In genomic region chr7:137045573-137045972, GRCh38 we compare ENCODE assay signal across 27 cellular contexts.
"Had no signal": no experiment of that assay in that cellular context is flagged by ENCODE, and none has a peak within 500 bp of the region (broad histone marks: within the 10 kb centered on the region; RNA-seq: fewer than 3 reads in every experiment).

No MANE protein-coding gene starts in this region.

- H3K27me3 Mint-ChIP-seq: stimulated activated memory B cell treated with anti-CD40 and anti-IgM and Interleukin-4, amounts not matched to agents 10 μg/mL and 1 μg/mL and 100 μg/mL, for 72 hours; stimulated activated naive B cell treated with anti-CD40 and anti-IgM and Interleukin-4, amounts not matched to agents 10 μg/mL and 1 μg/mL and 100 μg/mL, for 72 hours; stimulated activated naive CD8-positive, alpha-beta T cell treated with anti-CD3 and anti-CD28 coated beads, Interleukin-15, amount 100 ng/mL, for 72 hours; stimulated activated naive CD8-positive, alpha-beta T cell treated with anti-CD3 and anti-CD28 coated beads, Interleukin-15, Interleukin-2, amounts not matched to agents 100 ng/mL and 50 ng/mL, for 24 hours; type B pancreatic cell had no signal

- H3K36me3 ChIP-seq: stomach, suprapubic skin, thoracic aorta, thyroid gland, tibial nerve, transverse colon, upper lobe of left lung, upper lobe of right lung, uterus, vagina had no signal

- H3K27me3 ChIP-seq: stomach, suprapubic skin, testis, thyroid gland, tibial nerve, transverse colon, upper lobe of left lung, upper lobe of right lung, uterus, vagina had no signal

- H3K4me3 ChIP-seq: stomach, suprapubic skin, testis, thoracic aorta, thyroid gland, tibial nerve, transverse colon, upper lobe of left lung, upper lobe of right lung, uterus, vagina had no signal

- H3K36me3 Mint-ChIP-seq: stimulated activated effector memory CD8-positive, alpha-beta T cell treated with anti-CD3 and anti-CD28 coated beads, Interleukin-12 subunit alpha, Interleukin-12 subunit beta, amount 100 ng/mL, for 72 hours; stimulated activated memory B cell treated with anti-CD40 and anti-IgM and Interleukin-4, amounts not matched to agents 10 μg/mL and 1 μg/mL and 100 μg/mL, for 72 hours; stimulated activated naive B cell treated with anti-CD40 and anti-IgM and Interleukin-4, amounts not matched to agents 10 μg/mL and 1 μg/mL and 100 μg/mL, for 72 hours; type B pancreatic cell had no signal

- H3K4me1 ChIP-seq: suprapubic skin, testis, thyroid gland, tibial nerve, transverse colon, upper lobe of left lung, upper lobe of right lung, uterus, vagina had no signal

- H3K27ac ChIP-seq: stomach, suprapubic skin, testis, thoracic aorta, thyroid gland, tibial nerve, transverse colon, upper lobe of left lung, upper lobe of right lung, uterus, vagina had no signal

- H3K4me3 Mint-ChIP-seq: stimulated activated effector memory CD8-positive, alpha-beta T cell treated with anti-CD3 and anti-CD28 coated beads, Interleukin-12 subunit alpha, Interleukin-12 subunit beta, amount 100 ng/mL, for 72 hours; stimulated activated memory B cell treated with anti-CD40 and anti-IgM and Interleukin-4, amounts not matched to agents 10 μg/mL and 1 μg/mL and 100 μg/mL, for 72 hours; stimulated activated naive B cell treated with anti-CD40 and anti-IgM and Interleukin-4, amounts not matched to agents 10 μg/mL and 1 μg/mL and 100 μg/mL, for 72 hours; stimulated activated naive CD8-positive, alpha-beta T cell treated with anti-CD3 and anti-CD28 coated beads, Interleukin-15, amount 100 ng/mL, for 72 hours; stimulated activated naive CD8-positive, alpha-beta T cell treated with anti-CD3 and anti-CD28 coated beads, Interleukin-15, Interleukin-2, amounts not matched to agents 100 ng/mL and 50 ng/mL, for 24 hours; type B pancreatic cell had no signal

- ATAC-seq: stimulated activated effector memory CD8-positive, alpha-beta T cell treated with anti-CD3 and anti-CD28 coated beads, Interleukin-12 subunit alpha, Interleukin-12 subunit beta, amount 100 ng/mL, for 72 hours; stimulated activated memory B cell treated with anti-CD40 and anti-IgM and Interleukin-4, amounts not matched to agents 10 μg/mL and 1 μg/mL and 100 μg/mL, for 72 hours; stimulated activated naive B cell treated with anti-CD40 and anti-IgM and Interleukin-4, amounts not matched to agents 10 μg/mL and 1 μg/mL and 100 μg/mL, for 72 hours; stimulated activated naive CD8-positive, alpha-beta T cell treated with anti-CD3 and anti-CD28 coated beads, Interleukin-15, amount 100 ng/mL, for 72 hours; stimulated activated naive CD8-positive, alpha-beta T cell treated with anti-CD3 and anti-CD28 coated beads, Interleukin-15, Interleukin-2, amounts not matched to agents 100 U/mL and 50 U/mL, for 24 hours; upper lobe of right lung had no signal

- H3K27ac Mint-ChIP-seq: stimulated activated effector memory CD8-positive, alpha-beta T cell treated with anti-CD3 and anti-CD28 coated beads, Interleukin-12 subunit alpha, Interleukin-12 subunit beta, amount 100 ng/mL, for 72 hours; stimulated activated memory B cell treated with anti-CD40 and anti-IgM and Interleukin-4, amounts not matched to agents 10 μg/mL and 1 μg/mL and 100 μg/mL, for 72 hours; stimulated activated naive B cell treated with anti-CD40 and anti-IgM and Interleukin-4, amounts not matched to agents 10 μg/mL and 1 μg/mL and 100 μg/mL, for 72 hours; stimulated activated naive CD8-positive, alpha-beta T cell treated with anti-CD3 and anti-CD28 coated beads, Interleukin-15, amount 100 ng/mL, for 72 hours; stimulated activated naive CD8-positive, alpha-beta T cell treated with anti-CD3 and anti-CD28 coated beads, Interleukin-15, Interleukin-2, amounts not matched to agents 100 ng/mL and 50 ng/mL, for 24 hours; type B pancreatic cell had no signal

- H3K9me3 ChIP-seq: stomach, suprapubic skin, testis, thoracic aorta, thyroid gland, tibial nerve, transverse colon, upper lobe of left lung, upper lobe of right lung, uterus, vagina had no signal

- H3K4me1 Mint-ChIP-seq: stimulated activated effector memory CD8-positive, alpha-beta T cell treated with anti-CD3 and anti-CD28 coated beads, Interleukin-12 subunit alpha, Interleukin-12 subunit beta, amount 100 ng/mL, for 72 hours; stimulated activated memory B cell treated with anti-CD40 and anti-IgM and Interleukin-4, amounts not matched to agents 10 μg/mL and 1 μg/mL and 100 μg/mL, for 72 hours; stimulated activated naive B cell treated with anti-CD40 and anti-IgM and Interleukin-4, amounts not matched to agents 10 μg/mL and 1 μg/mL and 100 μg/mL, for 72 hours; stimulated activated naive CD8-positive, alpha-beta T cell treated with anti-CD3 and anti-CD28 coated beads, Interleukin-15, amount 100 ng/mL, for 72 hours had no signal

- H3K9me3 Mint-ChIP-seq: type B pancreatic cell had no signal

- DNase-seq: stimulated activated CD4-positive, alpha-beta T cell treated with anti-CD3 and anti-CD28 coated beads, Interleukin-2, amount 100 ng/mL, for 48 hours; stimulated activated CD4-positive, alpha-beta T cell treated with anti-CD3 and anti-CD28 coated beads, Interleukin-4, amount 100 ng/mL, for 1 hour; stimulated activated CD4-positive, alpha-beta T cell treated with anti-CD3 and anti-CD28 coated beads, Interleukin-4, amount 100 ng/mL, for 24 hours; stimulated activated CD4-positive, alpha-beta T cell treated with anti-CD3 and anti-CD28 coated beads, Interleukin-4, amount 100 ng/mL, for 4 hours; stimulated activated CD8-positive, alpha-beta memory T cell treated with anti-CD3 and anti-CD28 coated beads, Interleukin-4, amount 100 ng/mL, for 48 hours; stimulated activated naive B cell treated with anti-CD40 and anti-IgM and Interleukin-4, amounts not matched to agents 10 μg/mL and 1 μg/mL and 100 μg/mL, for 72 hours; stimulated activated naive CD4-positive, alpha-beta T cell; stimulated activated naive CD4-positive, alpha-beta T cell treated with Interleukin-2 at 50 U/mL for 16 hours; stimulated activated naive CD8-positive, alpha-beta T cell treated with anti-CD3 and anti-CD28 coated beads, Interleukin-15, amount 100 ng/mL, for 72 hours; stimulated activated naive CD8-positive, alpha-beta T cell treated with anti-CD3 and anti-CD28 coated beads, Interleukin-15, Interleukin-2, amounts not matched to agents 100 U/mL and 50 U/mL, for 24 hours; stomach; substantia nigra; testis; thyroid gland; transverse colon; trophoblast cell; upper lobe of left lung; upper lobe of right lung; uterus had no signal
